Comparison of ENCODE assay signal across 8 cellular contexts in genomic region chr1:151693057-151693651, GRCh38. TPM values are rescaled to one million over a fixed set of nuclear protein-coding genes. Genes with fewer than 3 reads are reported as not detected.
DNase-seq lines count a peak whose midpoint lies in the region; ATAC-seq and TF ChIP-seq lines count a peak whose summit lies in the region.

No MANE protein-coding gene starts in this region.

- no peaks in the 10 kb centered on the region for H3K27me3 ChIP-seq in right cardiac atrium (ENCODE audit: control insufficient read depth, insufficient read depth)

- intact Hi-C loops in Right ventricle myocardium inferior (cut with DNase I), result loop anchor here (2.0 kb wide), 1 partner anchor 42 kb away; no protein-coding TSS in a partner anchor
- intact Hi-C loops in right cardiac atrium (cut with DNase I), result loop anchor here in 1 of 4 donors (2.0 kb wide), 1 partner anchor 42 kb away; no protein-coding TSS in a partner anchor

- 73% methylated on average over 4 of the region's 4 CpGs for WGBS in right cardiac atrium

- H3K27me3 Mint-ChIP-seq in chondrocyte (ENCODE audit: low read depth), result no peaks in the 10 kb centered on the region
- H3K27me3 Mint-ChIP-seq in nephron progenitor cell (ENCODE audit: low read depth, poor library complexity), result peaks cover 2% of the 10 kb centered on the region

- no peaks in the 10 kb centered on the region for H3K4me1 Mint-ChIP-seq in chondrocyte (ENCODE audit: low read depth)
- no peaks in the 10 kb centered on the region for H3K4me1 Mint-ChIP-seq in nephron progenitor cell

- no peak overlapping the region for H3K4me3 Mint-ChIP-seq in chondrocyte (ENCODE audit: unreplicated experiment)
- H3K4me3 Mint-ChIP-seq in nephron progenitor cell, result no peak overlapping the region

- DNase-seq in Right ventricle myocardium inferior (ENCODE audit: missing footprints), result no peak
- no peak for DNase-seq in right cardiac atrium
- peak; percentile 24 to 50 for DNase-seq in NCI-H446 (lab: John Stamatoyannopoulos, UW)
- DNase-seq in chondrocyte (ENCODE audit: low spot score), result no peak
- DNase-seq in nephron progenitor cell, result no peak
- no peak for DNase-seq in COLO829 (ENCODE audit: low spot score)
- no peak for DNase-seq in activated gamma-delta T cell treated with Interleukin-2 at 50 U/mL for 16 hours

- H3K4me1 ChIP-seq in right cardiac atrium (ENCODE audit: control insufficient read depth, insufficient read depth, low read length), result no peaks in the 10 kb centered on the region

- H3K27ac Mint-ChIP-seq in chondrocyte (ENCODE audit: unreplicated experiment) (no peak overlapping the region), nephron progenitor cell (peak overlapping the region; percentile 1)

- H3K36me3 Mint-ChIP-seq in chondrocyte (ENCODE audit: low read depth) (peaks cover 23% of the 10 kb centered on the region), nephron progenitor cell (ENCODE audit: low read depth) (peaks cover 51% of the 10 kb centered on the region)

- no peak overlapping the region for H3K27ac ChIP-seq in right cardiac atrium (ENCODE audit: low read length)

- ATAC-seq in Right ventricle myocardium inferior, result peak; percentile 34
- no peak for ATAC-seq in right cardiac atrium
- no peak for ATAC-seq in GM19023 (IDR thresholded peaks at IDR 0.05; ENCODE audit: unreplicated experiment)

- no peaks in the 10 kb centered on the region for H3K9me3 ChIP-seq in right cardiac atrium (ENCODE audit: control insufficient read depth, low read length)

- TF ChIP-seq CTCF in chondrocyte (IDR thresholded peaks at IDR 0.05) (peak; percentile 82), nephron progenitor cell (IDR thresholded peaks at IDR 0.05) (peak; percentile 60)

- no peak overlapping the region for H3K4me3 ChIP-seq in right cardiac atrium (ENCODE audit: low read length)

- H3K9me3 Mint-ChIP-seq in chondrocyte (ENCODE audit: low read depth) (no peaks in the 10 kb centered on the region), nephron progenitor cell (no peaks in the 10 kb centered on the region)

RNA-seq across cellular contexts. Expression of gene CELF3, which starts 23.4 kb away (rescaled TPM):
- total RNA-seq in Right ventricle myocardium inferior (not detected), right cardiac atrium (under 1 TPM in 1 of 4 donors, not detected in 3; 0.19 TPM), chondrocyte (not detected in 3 replicates)
- polyA plus RNA-seq in right cardiac atrium, result 0.18 TPM

RNA-seq across cellular contexts. Expression of gene RIIAD1, which starts 28.2 kb away (rescaled TPM):
- total RNA-seq in Right ventricle myocardium inferior, result 7.7 TPM
- total RNA-seq in right cardiac atrium, result 10 to 100 TPM in 1 of 4 donors, 1 to 10 TPM in 3; 6.0 to 19.3 (median 7.7) TPM
- polyA plus RNA-seq in right cardiac atrium, result 11.8 TPM
- total RNA-seq in chondrocyte, result not detected in 3 replicates

Comparison
In these comparisons a context has a peak if more than half of its experiments do, and no peak if none do; other contexts are left out.
1. DNase-seq: peak in NCI-H446 (2 of 2); none in Right ventricle myocardium inferior (single experiment), right cardiac atrium (0 of 3), chondrocyte (single experiment), nephron progenitor cell (single experiment), COLO829 (single experiment) and activated gamma-delta T cell treated with Interleukin-2 at 50 U/mL for 16 hours (single experiment).